ENCODE assay signal across 11 cellular contexts in the genomic region with DNA sequence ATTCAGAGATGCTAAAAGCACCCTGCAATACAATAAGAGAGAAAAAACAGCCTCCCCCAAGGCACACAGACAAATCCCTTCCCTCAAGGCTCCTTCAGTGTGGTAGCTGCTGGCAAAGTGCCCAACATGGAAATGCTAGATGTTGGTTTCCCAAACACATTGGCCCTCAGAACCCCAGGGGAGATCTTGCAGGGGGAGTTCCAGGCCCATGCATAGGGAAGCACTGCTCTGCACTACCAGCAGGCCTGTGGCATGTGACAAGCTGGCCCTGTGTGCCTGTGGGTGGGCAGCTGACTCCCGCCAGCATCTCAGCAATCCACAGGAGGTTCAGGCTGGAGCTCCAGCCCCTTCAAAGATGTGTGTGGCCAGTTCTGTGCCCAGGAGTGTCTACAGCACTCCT. TPM values are rescaled to one million over a fixed set of nuclear protein-coding genes. Genes with fewer than 3 reads are reported as not detected.
DNase-seq lines count a peak whose midpoint lies in the region; ATAC-seq, FAIRE-seq and TF ChIP-seq lines count a peak whose summit lies in the region.
"Had no signal": no experiment of that assay in that cellular context is flagged by ENCODE, and none has a peak within 500 bp of the region (broad histone marks: within the 10 kb centered on the region; RNA-seq: fewer than 3 reads in every experiment).

No MANE protein-coding gene starts in this region.

- H3K27me3 ChIP-seq in astrocyte (ENCODE audit: insufficient read depth, low read length): peaks cover 4% of the 10 kb centered on the region
- H3K27me3 ChIP-seq: brain microvascular endothelial cell had no signal

- peak overlapping the region; percentile 96 for H3K27ac Mint-ChIP-seq in activated CD4-positive, alpha-beta T cell treated with anti-CD3 and anti-CD28 coated beads, Interleukin-2, amount 10 ng/mL, durations not matched to agents 24 days and 14 days
- peak overlapping the region; percentile 21 for H3K27ac Mint-ChIP-seq in astrocyte (ENCODE audit: unreplicated experiment)

- H3K4me1 ChIP-seq in astrocyte (ENCODE audit: insufficient read depth, low read length): peaks cover 4% of the 10 kb centered on the region

- intact Hi-C loops in activated CD4-positive, alpha-beta T cell treated with anti-CD3 and anti-CD28 coated beads, Interleukin-2, amount 10 ng/mL, durations not matched to agents 24 days and 14 days (cut with micrococcal nuclease): loop anchor here (1.0 to 10.0 kb wide), 4 partner anchors 8 to 693 kb away; a partner anchor contains a TSS

- peaks cover 46% of the 10 kb centered on the region for H3K4me1 Mint-ChIP-seq in activated CD4-positive, alpha-beta T cell treated with anti-CD3 and anti-CD28 coated beads, Interleukin-2, amount 10 ng/mL, durations not matched to agents 24 days and 14 days
- peaks cover 20% of the 10 kb centered on the region for H3K4me1 Mint-ChIP-seq in astrocyte (ENCODE audit: low read depth, unreplicated experiment)

- no peak overlapping the region for H3K4me2 ChIP-seq in astrocyte (ENCODE audit: low read length)

- ATAC-seq in HG03280 (IDR thresholded peaks at IDR 0.05; ENCODE audit: unreplicated experiment): peak; percentile 16
- no peak for ATAC-seq in GM19467 (IDR thresholded peaks at IDR 0.05; ENCODE audit: unreplicated experiment)
- no peak for ATAC-seq in HG03571 (IDR thresholded peaks at IDR 0.05; ENCODE audit: unreplicated experiment)
- ATAC-seq: Panc1 had no signal

- H2AFZ ChIP-seq in astrocyte (ENCODE audit: low read depth, low read length): no peak overlapping the region

- FAIRE-seq in astrocyte (lab: Jason Lieb, UNC): no peak

- no peaks in the 10 kb centered on the region for H3K27me3 Mint-ChIP-seq in activated CD4-positive, alpha-beta T cell treated with anti-CD3 and anti-CD28 coated beads, Interleukin-2, amount 10 ng/mL, durations not matched to agents 24 days and 14 days
- H3K27me3 Mint-ChIP-seq in astrocyte (ENCODE audit: low read depth, unreplicated experiment): peaks cover 7% of the 10 kb centered on the region

- no peak overlapping the region for H3K27ac ChIP-seq in astrocyte (ENCODE audit: low read depth, low read length)
- H3K27ac ChIP-seq in skin epidermis: peak overlapping the region in 13 of 21 experiments; percentile 11 to 74 (median 45)
- H3K27ac ChIP-seq: brain microvascular endothelial cell had no signal

- H3K9me3 Mint-ChIP-seq in activated CD4-positive, alpha-beta T cell treated with anti-CD3 and anti-CD28 coated beads, Interleukin-2, amount 10 ng/mL, durations not matched to agents 24 days and 14 days: no peaks in the 10 kb centered on the region
- H3K9me3 Mint-ChIP-seq in astrocyte (ENCODE audit: unreplicated experiment): no peaks in the 10 kb centered on the region

- no peaks in the 10 kb centered on the region for H3K36me3 Mint-ChIP-seq in activated CD4-positive, alpha-beta T cell treated with anti-CD3 and anti-CD28 coated beads, Interleukin-2, amount 10 ng/mL, durations not matched to agents 24 days and 14 days (ENCODE audit: low read depth)
- no peaks in the 10 kb centered on the region for H3K36me3 Mint-ChIP-seq in astrocyte (ENCODE audit: low read depth, unreplicated experiment)

- no peak overlapping the region for H3K4me3 ChIP-seq in astrocyte (ENCODE audit: insufficient read depth, low read depth, low read length)
- H3K4me3 ChIP-seq in skin epidermis: no peak overlapping the region

- TF ChIP-seq CTCF in astrocyte (IDR thresholded peaks at IDR 0.05; ENCODE audit: insufficient read depth, low read depth, low read length): no peak

- H4K20me1 ChIP-seq in astrocyte (ENCODE audit: insufficient read depth, low read length): no peaks in the 10 kb centered on the region

- H3K9ac ChIP-seq in astrocyte (ENCODE audit: low read length): no peak overlapping the region

- no peaks in the 10 kb centered on the region for H3K79me2 ChIP-seq in astrocyte (ENCODE audit: insufficient read depth, low read length)

- H3K9me3 ChIP-seq in astrocyte (ENCODE audit: insufficient read depth, low read depth, low read length): no peaks in the 10 kb centered on the region

- peak overlapping the region; percentile 75 for H3K4me3 Mint-ChIP-seq in activated CD4-positive, alpha-beta T cell treated with anti-CD3 and anti-CD28 coated beads, Interleukin-2, amount 10 ng/mL, durations not matched to agents 24 days and 14 days
- H3K4me3 Mint-ChIP-seq in astrocyte (ENCODE audit: unreplicated experiment): no peak overlapping the region

- H3K36me3 ChIP-seq in astrocyte (ENCODE audit: insufficient read depth, low read length): no peaks in the 10 kb centered on the region
- H3K36me3 ChIP-seq: brain microvascular endothelial cell had no signal

- DNase-seq in activated CD4-positive, alpha-beta T cell treated with anti-CD3 and anti-CD28 coated beads, Interleukin-2, amount 10 ng/mL, durations not matched to agents 24 days and 14 days: no peak
- DNase-seq in activated CD4-positive, alpha-beta T cell treated with anti-CD3 and anti-CD28 coated beads, Interleukin-2, amount 50 U/mL, for 1 hour: no peak
- DNase-seq in astrocyte (ENCODE audit: low read depth): no peak
- no peak for DNase-seq in NCI-H146 (lab: John Stamatoyannopoulos, UW)
- DNase-seq: brain microvascular endothelial cell, midbrain had no signal

RNA-seq across cellular contexts. Expression of a gene that starts 16.8 kb away (rescaled TPM):
- total RNA-seq in activated CD4-positive, alpha-beta T cell treated with anti-CD3 and anti-CD28 coated beads, Interleukin-2, amount 10 ng/mL, durations not matched to agents 24 days and 14 days: 24.7 and 25.9 TPM in 2 replicates
- total RNA-seq in astrocyte: 28.5 and 30.9 TPM in 2 replicates

RNA-seq across cellular contexts. Expression of a gene that starts 44.6 kb away (rescaled TPM):
- total RNA-seq in activated CD4-positive, alpha-beta T cell treated with anti-CD3 and anti-CD28 coated beads, Interleukin-2, amount 10 ng/mL, durations not matched to agents 24 days and 14 days: 0.12 and 0.62 TPM in 2 replicates
- total RNA-seq in astrocyte: 0.79 and 1.1 TPM in 2 replicates
